In the genomic region with DNA sequence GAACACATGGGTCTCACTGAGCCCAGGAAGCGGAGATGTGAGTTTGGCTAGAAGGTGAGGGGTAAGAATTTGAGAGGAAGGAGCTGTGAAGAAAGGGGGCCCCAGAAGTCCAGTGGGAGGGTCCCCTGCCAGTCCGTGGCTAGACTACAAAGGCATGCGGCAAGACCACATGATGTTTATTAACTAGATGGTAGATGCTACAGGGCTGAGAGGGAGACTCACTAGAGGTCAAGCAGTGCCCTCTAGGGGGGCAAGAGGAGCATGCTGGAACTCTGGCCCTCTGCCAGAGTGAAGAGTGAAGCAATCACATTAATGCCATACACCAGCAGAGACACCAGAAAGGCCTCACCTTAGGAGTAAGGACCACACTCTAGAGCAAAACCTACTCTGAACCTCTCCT, we compare ENCODE assay signal across 8 cellular contexts. TPM values are rescaled to one million over a fixed set of nuclear protein-coding genes. Genes with fewer than 3 reads are reported as not detected.
DNase-seq lines count a peak whose midpoint lies in the region; ATAC-seq and TF ChIP-seq lines count a peak whose summit lies in the region.

No MANE protein-coding gene starts in this region.

- no peaks in the 10 kb centered on the region for H3K9me3 ChIP-seq in gastroesophageal sphincter
- no peaks in the 10 kb centered on the region for H3K9me3 ChIP-seq in skeletal muscle tissue (ENCODE audit: control insufficient read depth in 3 of 3, low read length in 3 of 3)
- H3K9me3 ChIP-seq in uterus = no peaks in the 10 kb centered on the region

- H3K4me1 ChIP-seq in gastroesophageal sphincter (peaks cover 5 to 49% (median 11%) of the 10 kb centered on the region in 3 donors), skeletal muscle tissue (ENCODE audit: control insufficient read depth in 3 of 3, insufficient read depth in 3 of 3, low read length in 3 of 3) (peaks cover 12 to 28% (median 18%) of the 10 kb centered on the region in 3 donors), uterus (peaks cover 0 to 5% of the 10 kb centered on the region in 2 donors)

- H3K4me3 ChIP-seq in gastroesophageal sphincter (no peak overlapping the region), skeletal muscle tissue (ENCODE audit: low read length in 3 of 3) (no peak overlapping the region), uterus (no peak overlapping the region)

- peak; percentile 32 for TF ChIP-seq CTCF in AG09319 (IDR thresholded peaks at IDR 0.05; ENCODE audit: low read depth, low read length)
- TF ChIP-seq CTCF in GM12872 (IDR thresholded peaks at IDR 0.05; ENCODE audit: insufficient read depth, low read depth, low read length) = peak; percentile 70
- peak in 1 of 4 experiments; percentile 39 for TF ChIP-seq CTCF in gastroesophageal sphincter (IDR thresholded peaks at IDR 0.05)
- TF ChIP-seq CTCF in uterus (IDR thresholded peaks at IDR 0.05) = no peak

- WGBS in gastroesophageal sphincter (ENCODE audit: low coverage in 1 of 2), 2 donors = 80 to 83% methylated on average over 2 of the region's 3 CpGs

- TF ChIP-seq POLR2A in gastroesophageal sphincter (IDR thresholded peaks at IDR 0.05) (no peak), uterus (IDR thresholded peaks at IDR 0.05) (no peak)

- DNase-seq in AG09319 (ENCODE audit: extremely low read depth, low read depth) = no peak
- peak; percentile 28 for DNase-seq in NCI-H226
- peak; percentile 59 for DNase-seq in activated CD8-positive, alpha-beta memory T cell treated with anti-CD3 and anti-CD28 coated beads, Interleukin-2, amount 50 U/mL, for 4 hours
- no peak for DNase-seq in uterus

- H3K36me3 ChIP-seq in gastroesophageal sphincter = peaks cover 0 to 29% of the 10 kb centered on the region in 2 donors
- H3K36me3 ChIP-seq in skeletal muscle tissue (ENCODE audit: control insufficient read depth in 3 of 3, insufficient read depth in 3 of 3, low read length in 3 of 3) = peaks cover 0 to 7% (median 0%) of the 10 kb centered on the region in 3 donors
- no peaks in the 10 kb centered on the region for H3K36me3 ChIP-seq in uterus

- TF ChIP-seq EP300 in gastroesophageal sphincter (IDR thresholded peaks at IDR 0.05) = no peak

- H3K9ac ChIP-seq in skeletal muscle tissue (ENCODE audit: low read depth in 1 of 3, low read length in 3 of 3) = peak overlapping the region in 2 of 3 donors; percentile 9 to 38

- peak; percentile 36 for ATAC-seq in gastroesophageal sphincter
- ATAC-seq in HG02678 (IDR thresholded peaks at IDR 0.05; ENCODE audit: unreplicated experiment) = no peak

- intact Hi-C loops in uterus (cut with DNase I; ENCODE audit: low total_unique reads) = no loop called here

- H3K27ac ChIP-seq in gastroesophageal sphincter = no peak overlapping the region
- no peak overlapping the region for H3K27ac ChIP-seq in skeletal muscle tissue (ENCODE audit: low read depth, low read length)
- no peak overlapping the region for H3K27ac ChIP-seq in uterus

- H3K27me3 ChIP-seq in gastroesophageal sphincter = no peaks in the 10 kb centered on the region
- no peaks in the 10 kb centered on the region for H3K27me3 ChIP-seq in skeletal muscle tissue (ENCODE audit: control insufficient read depth in 3 of 3, insufficient read depth in 3 of 3, low read length in 3 of 3)
- no peaks in the 10 kb centered on the region for H3K27me3 ChIP-seq in uterus

RNA-seq across cellular contexts. Expression of gene KIAA0319L, which starts 12.2 kb away (rescaled TPM):
- total RNA-seq in gastroesophageal sphincter (10 to 100 TPM; 26.3 to 44.8 (median 38.9) TPM), skeletal muscle tissue (18.3 TPM), uterus (10 to 100 TPM; 27.6 to 72.1 (median 53.8) TPM)

RNA-seq across cellular contexts. Expression of gene NCDN, which starts 12.6 kb away (rescaled TPM):
- total RNA-seq in gastroesophageal sphincter = 10 to 100 TPM; 16.6 to 41.2 (median 24.3) TPM
- 5.7 TPM for total RNA-seq in skeletal muscle tissue
- total RNA-seq in uterus = 10 to 100 TPM in 2 of 4 donors, 1 to 10 TPM in 2; 4.4 to 29.9 (median 17.0) TPM

RNA-seq across cellular contexts. Expression of gene TFAP2E, which starts 28.1 kb away (rescaled TPM):
- total RNA-seq in gastroesophageal sphincter (under 1 TPM in 1 of 4 donors, not detected in 3; 0.27 TPM), skeletal muscle tissue (0.52 TPM), uterus (1 to 10 TPM in 1 of 4 donors, under 1 TPM in 1, not detected in 2; 0.97 to 3.6 TPM)

Comparison
In these comparisons a context has a peak if more than half of its experiments do, and no peak if none do; other contexts are left out.
1. DNase-seq: peak in NCI-H226 (single experiment) and activated CD8-positive, alpha-beta memory T cell treated with anti-CD3 and anti-CD28 coated beads, Interleukin-2, amount 50 U/mL, for 4 hours (single experiment); none in AG09319 (single experiment) and uterus (0 of 2).
2. CTCF ChIP-seq: peak in AG09319 (single experiment) and GM12872 (single experiment); none in uterus (0 of 4).